ENCODE assay signal across 9 cellular contexts in genomic region chr6:33593414-33593727, GRCh38. TPM values are rescaled to one million over a fixed set of nuclear protein-coding genes. Genes with fewer than 3 reads are reported as not detected.
DNase-seq lines count a peak whose midpoint lies in the region; ATAC-seq and TF ChIP-seq lines count a peak whose summit lies in the region.
"Had no signal": no experiment of that assay in that cellular context is flagged by ENCODE, and none has a peak within 500 bp of the region (broad histone marks: within the 10 kb centered on the region; RNA-seq: fewer than 3 reads in every experiment).

No MANE protein-coding gene starts in this region.

- H3K4me1 ChIP-seq in suprapubic skin = peaks cover 34% of the 10 kb centered on the region

- no peaks in the 10 kb centered on the region for H3K9me3 Mint-ChIP-seq in activated CD4-positive, alpha-beta T cell treated with anti-CD3 and anti-CD28 coated beads, Interleukin-2, amount 10 ng/mL, durations not matched to agents 24 days and 14 days
- H3K9me3 Mint-ChIP-seq in activated naive CD8-positive, alpha-beta T cell (ENCODE audit: low read depth) = no peaks in the 10 kb centered on the region

- H3K4me3 ChIP-seq in iPS-18c (ENCODE audit: insufficient read depth, low read depth, low read length) (peak overlapping the region; percentile 41), suprapubic skin (peak overlapping the region; percentile 28)
- H3K4me3 ChIP-seq: psoas muscle had no signal

- peaks cover 2% of the 10 kb centered on the region for H3K27me3 Mint-ChIP-seq in activated CD4-positive, alpha-beta T cell treated with anti-CD3 and anti-CD28 coated beads, Interleukin-2, amount 10 ng/mL, durations not matched to agents 24 days and 14 days
- H3K27me3 Mint-ChIP-seq in activated naive CD8-positive, alpha-beta T cell = no peaks in the 10 kb centered on the region

- H3K27ac ChIP-seq in suprapubic skin = no peak overlapping the region
- H3K27ac ChIP-seq: psoas muscle had no signal

- no peak for DNase-seq in activated CD4-positive, alpha-beta T cell treated with anti-CD3 and anti-CD28 coated beads, Interleukin-2, amount 10 ng/mL, durations not matched to agents 24 days and 14 days
- DNase-seq in activated CD4-positive, alpha-beta T cell treated with anti-CD3 and anti-CD28 coated beads for 48 hours = no peak
- no peak for DNase-seq in suprapubic skin (ENCODE audit: low spot score in 2 of 2)
- no peak for DNase-seq in NCI-H1092 (lab: John Stamatoyannopoulos, UW)
- DNase-seq in GM03348 (ENCODE audit: low spot score) = no peak
- DNase-seq: psoas muscle had no signal

- WGBS in suprapubic skin = 36% methylated on average over 4 of the region's 4 CpGs

- ATAC-seq in GM19395 (IDR thresholded peaks at IDR 0.05; ENCODE audit: unreplicated experiment) = no peak
- ATAC-seq: psoas muscle had no signal

- H3K27me3 ChIP-seq in suprapubic skin = no peaks in the 10 kb centered on the region

- H3K36me3 ChIP-seq in suprapubic skin = no peaks in the 10 kb centered on the region

- H3K27ac Mint-ChIP-seq in activated CD4-positive, alpha-beta T cell treated with anti-CD3 and anti-CD28 coated beads, Interleukin-2, amount 10 ng/mL, durations not matched to agents 24 days and 14 days = no peak overlapping the region
- peak overlapping the region; percentile 55 for H3K27ac Mint-ChIP-seq in activated naive CD8-positive, alpha-beta T cell

- H3K36me3 Mint-ChIP-seq in activated CD4-positive, alpha-beta T cell treated with anti-CD3 and anti-CD28 coated beads, Interleukin-2, amount 10 ng/mL, durations not matched to agents 24 days and 14 days (ENCODE audit: low read depth) = no peaks in the 10 kb centered on the region
- H3K36me3 Mint-ChIP-seq in activated naive CD8-positive, alpha-beta T cell = no peaks in the 10 kb centered on the region

- peaks cover 26% of the 10 kb centered on the region for H3K4me1 Mint-ChIP-seq in activated CD4-positive, alpha-beta T cell treated with anti-CD3 and anti-CD28 coated beads, Interleukin-2, amount 10 ng/mL, durations not matched to agents 24 days and 14 days
- H3K4me1 Mint-ChIP-seq in activated naive CD8-positive, alpha-beta T cell (ENCODE audit: low read depth) = peaks cover 30% of the 10 kb centered on the region

- no peak for TF ChIP-seq POLR2A in suprapubic skin (IDR thresholded peaks at IDR 0.05)

- peak overlapping the region; percentile 71 for H3K4me3 Mint-ChIP-seq in activated CD4-positive, alpha-beta T cell treated with anti-CD3 and anti-CD28 coated beads, Interleukin-2, amount 10 ng/mL, durations not matched to agents 24 days and 14 days
- peak overlapping the region; percentile 59 for H3K4me3 Mint-ChIP-seq in activated naive CD8-positive, alpha-beta T cell

- TF ChIP-seq EP300 in suprapubic skin (IDR thresholded peaks at IDR 0.05) = no peak

- intact Hi-C loops in activated CD4-positive, alpha-beta T cell treated with anti-CD3 and anti-CD28 coated beads, Interleukin-2, amount 10 ng/mL, durations not matched to agents 24 days and 14 days (cut with micrococcal nuclease) = no loop called here

- H3K9me3 ChIP-seq in iPS-18c (ENCODE audit: control insufficient read depth, insufficient read depth, low read length) = peaks cover 2% of the 10 kb centered on the region
- H3K9me3 ChIP-seq in suprapubic skin = no peaks in the 10 kb centered on the region
- H3K9me3 ChIP-seq: psoas muscle had no signal

- no peak for TF ChIP-seq CTCF in suprapubic skin (IDR thresholded peaks at IDR 0.05)

RNA-seq across cellular contexts. Expression of gene BAK1, which starts 13.3 kb away (rescaled TPM):
- total RNA-seq in activated CD4-positive, alpha-beta T cell treated with anti-CD3 and anti-CD28 coated beads, Interleukin-2, amount 10 ng/mL, durations not matched to agents 24 days and 14 days = 54.7 and 55.9 TPM in 2 replicates
- total RNA-seq in suprapubic skin = 10 to 100 TPM; 12.6 to 15.0 (median 14.3) TPM

RNA-seq across cellular contexts. Expression of gene ITPR3, which starts 27.8 kb away (rescaled TPM):
- 45.5 and 45.6 TPM in 2 replicates for total RNA-seq in activated CD4-positive, alpha-beta T cell treated with anti-CD3 and anti-CD28 coated beads, Interleukin-2, amount 10 ng/mL, durations not matched to agents 24 days and 14 days
- total RNA-seq in suprapubic skin = 100 to 1,000 TPM; 174 to 206 (median 199) TPM
